22 cellular contexts compared by ENCODE assay signal in genomic region chr22:46408568-46409506, GRCh38.
"Had no signal": no experiment of that assay in that cellular context is flagged by ENCODE, and none has a peak within 500 bp of the region (broad histone marks: within the 10 kb centered on the region; RNA-seq: fewer than 3 reads in every experiment).

No MANE protein-coding gene starts in this region.

- DNase-seq: activated CD4-positive, alpha-beta T cell treated with anti-CD3 and anti-CD28 coated beads for 4 hours; activated CD4-positive, alpha-beta T cell treated with anti-CD3 and anti-CD28 coated beads, Interleukin-2, amount 50 U/mL, for 48 hours; activated CD4-positive, CD25-positive, alpha-beta regulatory T cell; activated CD8-positive, alpha-beta memory T cell treated with anti-CD3 and anti-CD28 coated beads, Interleukin-2, amount 50 U/mL, for 48 hours; activated naive CD4-positive, alpha-beta T cell treated with Interleukin-2 at 50 U/mL for 16 hours; activated naive CD8-positive, alpha-beta T cell treated with anti-CD3 and anti-CD28 coated beads for 36 hours; activated T-cell treated with anti-CD3 and anti-CD28 coated beads, Interleukin-2, amount 50 U/mL, for 48 hours; cortex of kidney; kidney glomerular epithelial cell; nucleus accumbens; stimulated activated CD4-positive, alpha-beta T cell treated with anti-CD3 and anti-CD28 coated beads, Interleukin-2, amount 100 ng/mL, for 48 hours; stimulated activated CD8-positive, alpha-beta memory T cell treated with anti-CD3 and anti-CD28 coated beads, Interleukin-4, amount 100 ng/mL, for 48 hours; stimulated activated naive CD4-positive, alpha-beta T cell treated with Interleukin-2 at 50 U/mL for 16 hours; T1000; upper lobe of right lung had no signal

- H3K27me3 Mint-ChIP-seq: activated naive CD8-positive, alpha-beta T cell treated with anti-CD3 and anti-CD28 coated beads for 36 hours; memory B cell had no signal

- H3K4me3 ChIP-seq: breast epithelium, heart left ventricle, smooth muscle cell, upper lobe of right lung had no signal

- ATAC-seq: heart left ventricle, sciatic nerve, upper lobe of right lung had no signal

- H3K9me3 ChIP-seq: breast epithelium, heart left ventricle, upper lobe of right lung had no signal

- H3K36me3 ChIP-seq: breast epithelium, heart left ventricle, upper lobe of right lung had no signal

- H3K9me3 Mint-ChIP-seq: activated naive CD8-positive, alpha-beta T cell treated with anti-CD3 and anti-CD28 coated beads for 36 hours; memory B cell; nephron had no signal

- H3K27ac ChIP-seq: breast epithelium, epithelial cell of prostate, heart left ventricle, upper lobe of right lung had no signal

- H3K4me1 ChIP-seq: breast epithelium, upper lobe of right lung had no signal

- H3K4me1 Mint-ChIP-seq: activated naive CD8-positive, alpha-beta T cell treated with anti-CD3 and anti-CD28 coated beads for 36 hours; nephron had no signal

- H3K36me3 Mint-ChIP-seq: activated naive CD8-positive, alpha-beta T cell treated with anti-CD3 and anti-CD28 coated beads for 36 hours had no signal

- H3K27ac Mint-ChIP-seq: memory B cell, nephron had no signal

- H3K27me3 ChIP-seq: breast epithelium, heart left ventricle, upper lobe of right lung had no signal

- H3K4me3 Mint-ChIP-seq: activated naive CD8-positive, alpha-beta T cell treated with anti-CD3 and anti-CD28 coated beads for 36 hours; memory B cell; nephron had no signal
